11 cellular contexts compared by ENCODE assay signal in the genomic region with DNA sequence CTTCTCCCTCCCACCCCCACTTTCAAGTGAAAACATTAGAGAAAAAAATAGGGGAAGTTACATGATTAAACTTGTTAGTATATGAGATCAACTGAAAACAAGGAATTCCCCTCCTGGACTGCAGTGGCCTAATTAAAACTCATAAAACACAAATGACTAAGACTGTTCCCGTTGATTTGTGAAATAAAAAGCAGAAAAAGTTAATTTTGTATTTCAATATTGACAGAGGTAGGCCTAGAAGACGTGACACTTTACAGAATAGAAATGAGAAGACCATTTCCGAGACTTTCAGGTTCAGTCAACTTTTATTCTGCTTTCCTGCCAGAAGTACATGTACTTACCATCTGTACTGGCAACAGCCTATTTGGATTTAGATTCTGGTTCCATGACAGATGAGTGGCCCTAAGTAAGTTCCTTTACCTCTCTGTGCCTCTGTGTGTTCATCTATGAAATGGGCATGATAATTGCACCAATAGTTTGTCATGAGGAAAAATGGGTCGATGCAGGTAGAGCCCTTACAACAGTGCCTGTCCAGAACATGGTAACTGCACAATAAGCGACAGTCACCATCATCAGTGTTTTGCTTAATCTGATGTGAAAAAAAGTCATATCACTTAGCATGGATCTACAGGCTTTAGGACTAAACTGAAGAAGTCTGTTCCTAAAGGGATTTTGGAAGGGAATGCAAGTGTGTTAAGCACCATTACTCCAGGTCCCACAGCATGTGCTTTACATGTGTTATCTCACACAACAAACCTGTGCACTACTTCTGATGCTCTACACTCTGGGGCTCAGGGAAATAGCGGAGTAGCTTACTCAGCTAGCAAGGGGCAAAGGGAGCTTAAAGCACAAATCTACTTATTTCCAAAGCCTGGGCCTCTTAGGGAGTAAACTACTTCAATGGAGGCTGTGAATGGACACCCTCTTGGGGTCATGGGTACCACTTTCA.
A peak's percentile ranks its signal among the peaks of the same experiment; 100 is the strongest.
DNase-seq lines count a peak whose midpoint lies in the region; ATAC-seq, FAIRE-seq and TF ChIP-seq lines count a peak whose summit lies in the region.
"Had no signal": no experiment of that assay in that cellular context is flagged by ENCODE, and none has a peak within 500 bp of the region (broad histone marks: within the 10 kb centered on the region; RNA-seq: fewer than 3 reads in every experiment).

No MANE protein-coding gene starts in this region.

- no peak overlapping the region for H3K9ac ChIP-seq in fibroblast of lung (ENCODE audit: insufficient read depth, low read length)

- peaks cover 17% of the 10 kb centered on the region for H3K4me1 ChIP-seq in fibroblast of lung (ENCODE audit: control insufficient read depth, extremely low read depth, insufficient read depth, low read length)

- peak overlapping the region; percentile 76 for H3K4me2 ChIP-seq in fibroblast of lung (ENCODE audit: extremely low read depth, insufficient read depth, low read length)

- TF ChIP-seq CTCF in fibroblast of lung (conservative IDR thresholded peaks at IDR 0.05 in 1 of 2, IDR thresholded peaks at IDR 0.05 in 1 of 2; ENCODE audit: low read depth in 1 of 2, low read length in 2 of 2) = no peak

- H3K27ac ChIP-seq in fibroblast of lung (ENCODE audit: insufficient read depth, low read length) = peak overlapping the region; percentile 66

- no peaks in the 10 kb centered on the region for H3K27me3 ChIP-seq in fibroblast of lung (ENCODE audit: control insufficient read depth, insufficient read depth, low read length)

- H3K9me3 ChIP-seq in fibroblast of lung (ENCODE audit: control insufficient read depth, insufficient read depth, low read depth, low read length) = no peaks in the 10 kb centered on the region
- H3K9me3 ChIP-seq: HAP-1 had no signal

- H4K20me1 ChIP-seq in fibroblast of lung (ENCODE audit: control insufficient read depth, extremely low read depth, insufficient read depth, low read length) = no peaks in the 10 kb centered on the region

- ATAC-seq in GM19035 (IDR thresholded peaks at IDR 0.05; ENCODE audit: unreplicated experiment) (peak; percentile 15), GM19328 (IDR thresholded peaks at IDR 0.05; ENCODE audit: unreplicated experiment) (no peak), GM18909 (IDR thresholded peaks at IDR 0.05; ENCODE audit: poor library complexity, unreplicated experiment) (no peak)

- DNase-seq in CD1c-positive myeloid dendritic cell (ENCODE audit: extremely low spot score) (peak; percentile 81), OCI-M1 (lab: John Stamatoyannopoulos, UW) (peak; percentile 27), fibroblast of lung (ENCODE audit: low read depth in 2 of 2) (no peak), RCC 7860 (ENCODE audit: low spot score) (no peak), NCI-H524 treated with DMSO at 0.1 percent for 48 hours (lab: John Stamatoyannopoulos, UW) (no peak)
- DNase-seq: SHP77 treated with DMSO at 0.1 percent for 48 hours had no signal

- H3K4me3 ChIP-seq in fibroblast of lung (replicated peaks in 1 of 4; ENCODE audit: control extremely low read depth in 1 of 4, insufficient read depth in 1 of 4, low read depth in 3 of 4, low read length in 4 of 4) = peak overlapping the region; percentile 24 to 39 (median 30)
- H3K4me3 ChIP-seq: HAP-1 had no signal

- no peak for FAIRE-seq in RCC 7860 (lab: Jason Lieb, UNC)
- FAIRE-seq: G401.6 had no signal

- H2AFZ ChIP-seq in fibroblast of lung (ENCODE audit: low read length) = no peak overlapping the region

- peaks cover 98% of the 10 kb centered on the region for H3K79me2 ChIP-seq in fibroblast of lung (ENCODE audit: control insufficient read depth, insufficient read depth, low read length)

- peaks cover 3% of the 10 kb centered on the region for H3K36me3 ChIP-seq in fibroblast of lung (ENCODE audit: control insufficient read depth, insufficient read depth, low read length)
- H3K36me3 ChIP-seq: HAP-1 had no signal

Comparison
In these comparisons a context has a peak if more than half of its experiments do, and no peak if none do; other contexts are left out.
1. DNase-seq: peak in CD1c-positive myeloid dendritic cell (single experiment) and OCI-M1 (single experiment); none in fibroblast of lung (0 of 2), RCC 7860 (single experiment) and NCI-H524 treated with DMSO at 0.1 percent for 48 hours (single experiment).